8 cellular contexts compared by ENCODE assay signal in the genomic region with DNA sequence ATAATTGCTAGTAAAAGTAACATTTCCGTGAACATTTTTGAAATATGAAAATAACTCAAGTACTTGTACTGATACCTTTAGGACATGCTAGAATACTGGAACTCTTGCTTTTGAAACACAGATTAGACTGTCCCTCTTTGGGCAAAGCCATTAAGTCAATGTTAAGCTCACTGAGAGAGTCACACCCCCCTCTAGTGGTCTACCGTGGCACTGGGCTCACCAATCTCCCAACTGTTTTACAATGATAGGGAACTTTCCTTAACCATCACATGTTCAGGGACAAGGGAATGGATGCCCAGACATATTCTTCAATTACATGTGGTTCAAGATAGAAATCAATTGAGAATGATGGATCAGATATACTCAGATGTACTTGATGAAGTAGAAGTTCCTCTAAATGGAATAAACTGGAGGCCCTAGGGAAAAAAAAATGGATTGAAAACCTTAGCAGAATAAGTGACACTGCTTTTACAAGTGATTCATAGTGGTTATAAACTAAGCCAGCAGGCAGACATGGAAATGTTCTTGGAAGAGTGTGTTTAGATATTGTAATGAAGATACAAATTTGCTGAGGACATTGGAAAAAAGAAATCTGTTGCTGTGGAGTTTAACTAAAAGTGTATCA. TPM values are rescaled to one million over a fixed set of nuclear protein-coding genes. Genes with fewer than 3 reads are reported as not detected.
DNase-seq lines count a peak whose midpoint lies in the region; ATAC-seq and TF ChIP-seq lines count a peak whose summit lies in the region.

No MANE protein-coding gene starts in this region.

- no peak overlapping the region for H2AFZ ChIP-seq in GM23338

- TF ChIP-seq CTCF in GM23338 (conservative IDR thresholded peaks at IDR 0.05; ENCODE audit: low read depth in 2 of 2) = peak; percentile 97 to 100

- no peak overlapping the region for H3K27ac ChIP-seq in GM23338 (ENCODE audit: low read depth)

- H3K4me1 ChIP-seq in GM23338 (ENCODE audit: insufficient read depth) = peaks cover 4% of the 10 kb centered on the region; the same call in 1 of the 2 replicates

- peaks cover 20% of the 10 kb centered on the region for H3K36me3 Mint-ChIP-seq in GM23338 (ENCODE audit: low read depth)

- no peak overlapping the region for H3K4me3 Mint-ChIP-seq in GM23338

- no peak overlapping the region for H3K4me2 ChIP-seq in GM23338

- no peaks in the 10 kb centered on the region for H3K9me2 ChIP-seq in GM23338 (ENCODE audit: insufficient read depth)

- H3K4me1 Mint-ChIP-seq in GM23338 = peaks cover 11% of the 10 kb centered on the region

- no peaks in the 10 kb centered on the region for H4K20me1 ChIP-seq in GM23338 (replicated peaks; ENCODE audit: insufficient read depth)

- no peak overlapping the region; the same call in 1 of the 2 replicates for H3K27ac Mint-ChIP-seq in GM23338

- H3K4me3 ChIP-seq in GM23338 = no peak overlapping the region

- DNase-seq in AG20443 (ENCODE audit: low spot score) (peak; percentile 81), GM23338 (ENCODE audit: low spot score) (peak; percentile 90), NOMO-1 (lab: John Stamatoyannopoulos, UW; ENCODE audit: unreplicated experiment in 2 of 2) (peak; percentile 51 to 67), epidermal melanocyte (ENCODE audit: insufficient read length, low spot score) (peak; percentile 71), myocyte (ENCODE audit: low read depth) (peak; percentile 75)
- DNase-seq in activated CD8-positive, alpha-beta memory T cell treated with anti-CD3 and anti-CD28 coated beads, Interleukin-2, amount 50 U/mL, for 1 hour (ENCODE audit: extremely low read depth) = peak; percentile 13
- DNase-seq in stimulated activated CD8-positive, alpha-beta memory T cell treated with anti-CD3 and anti-CD28 coated beads, Interleukin-7, amount 100 ng/mL, for 24 hours (ENCODE audit: low read depth) = peak; percentile 38

- ATAC-seq in GM23338 (peak; percentile 95), HG03457 (IDR thresholded peaks at IDR 0.05; ENCODE audit: unreplicated experiment) (no peak)

- peaks cover 3% of the 10 kb centered on the region; the same call in 1 of the 2 replicates for H3F3A ChIP-seq in GM23338 (replicated peaks; ENCODE audit: low read depth)

- no peaks in the 10 kb centered on the region for H3K79me2 ChIP-seq in GM23338 (replicated peaks; ENCODE audit: insufficient read depth)

- peaks cover 3% of the 10 kb centered on the region for H3K27me3 Mint-ChIP-seq in GM23338 (ENCODE audit: insufficient read depth, low read depth, poor library complexity)

- no peaks in the 10 kb centered on the region for H3K9me3 Mint-ChIP-seq in GM23338

- H3K36me3 ChIP-seq in GM23338 (ENCODE audit: insufficient read depth) = 0 out of 2 replicates have a peak, but pooled peaks cover 5% of the 10 kb centered on the region

- no peaks in the 10 kb centered on the region for H3K27me3 ChIP-seq in GM23338 (ENCODE audit: insufficient read depth)

TF ChIP-seq in GM23338, 12 proteins besides CTCF, POLR2A, EP300 and RAD21 (continues in another document):
- no peak for TF ChIP-seq ZNF462 (CRISPR knock-in tag; IDR thresholded peaks at IDR 0.05)
- TF ChIP-seq ETS1 (IDR thresholded peaks at IDR 0.05) = no peak
- no peak for TF ChIP-seq EZH2phosphoT487 (IDR thresholded peaks at IDR 0.05; ENCODE audit: unreplicated experiment)
- no peak for TF ChIP-seq ZNF114 (CRISPR knock-in tag; IDR thresholded peaks at IDR 0.05)
- no peak for TF ChIP-seq POLR2AphosphoS5 (IDR thresholded peaks at IDR 0.05; ENCODE audit: low read depth)

RNA-seq across cellular contexts. Expression of gene NANOG, which starts 17.8 kb away (rescaled TPM):
- total RNA-seq in GM23338 (2014; rRNA removed; shearing (Covaris generic)) = 134 TPM in 2 replicates
- 42.0 and 48.5 TPM in 2 replicates for polyA plus RNA-seq in GM23338 (2016; fragmentation: Nextera tagmentation; extraction: Ambion mirVana)
- 0.03 and 0.16 TPM in 2 replicates for total RNA-seq in myocyte
- 0.13 TPM for polyA plus RNA-seq in myocyte (2012)

RNA-seq across cellular contexts. Expression of gene NANOGNB, which starts 42.0 kb away (rescaled TPM):
- total RNA-seq in GM23338 (2014; rRNA removed; shearing (Covaris generic)) = not detected in 2 replicates
- polyA plus RNA-seq in GM23338 (2016; fragmentation: Nextera tagmentation; extraction: Ambion mirVana) = not detected in 2 replicates
- not detected in 2 replicates for total RNA-seq in myocyte
- not detected for polyA plus RNA-seq in myocyte (2012)

RNA-seq across cellular contexts. Expression of gene CLEC4C, which starts 59.8 kb away (rescaled TPM):
- total RNA-seq in GM23338 (2014; rRNA removed; shearing (Covaris generic)) = not detected in 2 replicates
- polyA plus RNA-seq in GM23338 (2016; fragmentation: Nextera tagmentation; extraction: Ambion mirVana) = not detected in 2 replicates
- not detected in 2 replicates for total RNA-seq in myocyte
- polyA plus RNA-seq in myocyte (2012) = not detected

Comparison
In these comparisons a context has a peak if more than half of its experiments do, and no peak if none do; other contexts are left out.
1. DNase-seq: peak in every context shown above with its lines; median percentile 90 in GM23338; 81 in AG20443; 75 in myocyte; 71 in epidermal melanocyte; 59 in NOMO-1; 38 in stimulated activated CD8-positive, alpha-beta memory T cell treated with anti-CD3 and anti-CD28 coated beads, Interleukin-7, amount 100 ng/mL, for 24 hours; 13 in activated CD8-positive, alpha-beta memory T cell treated with anti-CD3 and anti-CD28 coated beads, Interleukin-2, amount 50 U/mL, for 1 hour.
2. RNA of gene NANOG, which starts 17.8 kb away (total RNA-seq): 134 TPM in GM23338; 0.03 to 0.16 TPM in myocyte; every median in the first group is over 100 times any median in the second.